ENCODE assay signal across 8 cellular contexts in genomic region chr6:31079656-31080261, GRCh38. TPM values are rescaled to one million over a fixed set of nuclear protein-coding genes. Genes with fewer than 3 reads are reported as not detected.
DNase-seq lines count a peak whose midpoint lies in the region; ATAC-seq and TF ChIP-seq lines count a peak whose summit lies in the region.

No MANE protein-coding gene starts in this region.

- H3K36me3 ChIP-seq in breast epithelium: no peaks in the 10 kb centered on the region

- TF ChIP-seq POLR2A in breast epithelium (IDR thresholded peaks at IDR 0.05): no peak

- no peaks in the 10 kb centered on the region for H3K9me3 ChIP-seq in breast epithelium

- ATAC-seq in GM21515 (IDR thresholded peaks at IDR 0.05; ENCODE audit: unreplicated experiment): no peak
- ATAC-seq in GM18520 (IDR thresholded peaks at IDR 0.05; ENCODE audit: unreplicated experiment): no peak

- DNase-seq in NCI-H2171 (lab: John Stamatoyannopoulos, UW) (peak; percentile 41), breast epithelium (ENCODE audit: low spot score in 2 of 2) (peak; percentile 50 to 60), islet precursor cell (peak; percentile 82)
- DNase-seq in stimulated activated CD4-positive, alpha-beta T cell treated with anti-CD3 and anti-CD28 coated beads, Interleukin-15, amount 100 ng/mL, for 48 hours (ENCODE audit: low read depth in 2 of 2): peak; percentile 41 to 65

- peak; percentile 73; the same call in 1 of the 2 replicates for TF ChIP-seq CTCF in GM12875 (IDR thresholded peaks at IDR 0.05; ENCODE audit: borderline replicate concordance, insufficient read depth, low read depth, low read length)
- peak; percentile 85 for TF ChIP-seq CTCF in WI38 (IDR thresholded peaks at IDR 0.05; ENCODE audit: low read depth, low read length)
- peak; percentile 58 to 75 (median 71) for TF ChIP-seq CTCF in breast epithelium (IDR thresholded peaks at IDR 0.05)

- H3K4me3 ChIP-seq in GM12875 (ENCODE audit: low read depth, low read length) (no peak overlapping the region), WI38 (ENCODE audit: low read depth, low read length) (no peak overlapping the region), breast epithelium (peak overlapping the region in 2 of 3 donors; percentile 33 to 55)

- intact Hi-C loops in breast epithelium (cut with DNase I; ENCODE audit: low total_unique reads): loop anchor here (10.0 kb wide), 1 partner anchor 165 kb away; the partner anchor contains the start of gene VARS2

- H3K27ac ChIP-seq in breast epithelium: no peak overlapping the region

- H3K27me3 ChIP-seq in breast epithelium: no peaks in the 10 kb centered on the region

- no peaks in the 10 kb centered on the region for H3K4me1 ChIP-seq in breast epithelium

RNA-seq across cellular contexts. Expression of gene C6orf15, which starts 32.6 kb away (rescaled TPM):
- total RNA-seq in breast epithelium: under 1 TPM in 1 of 3 donors, not detected in 2; 0.59 TPM

RNA-seq across cellular contexts. Expression of gene PSORS1C1, which starts 34.8 kb away (rescaled TPM):
- total RNA-seq in breast epithelium: 1 to 10 TPM in 2 of 3 donors, under 1 TPM in 1; 0.48 to 2.0 (median 1.9) TPM

RNA-seq across cellular contexts. Expression of gene CDSN, which starts 40.5 kb away (rescaled TPM):
- under 1 TPM in 1 of 3 donors, not detected in 2; 0.59 TPM for total RNA-seq in breast epithelium

RNA-seq across cellular contexts. Expression of gene PSORS1C2, which starts 59.1 kb away (rescaled TPM):
- not detected for total RNA-seq in breast epithelium

Comparison
In these comparisons a context has a peak if more than half of its experiments do, and no peak if none do; other contexts are left out.
1. H3K4me3 ChIP-seq: peak in breast epithelium (2 of 3); none in GM12875 (single experiment) and WI38 (single experiment).
2. Peak in every context shown above with its lines, with median percentiles within 50 percentile points of each other: CTCF ChIP-seq and DNase-seq.